1 cellular context compared by ENCODE assay signal in genomic region chr1:74508449-74508848, GRCh38.
TF ChIP-seq lines count a peak whose summit lies in the region.

No MANE protein-coding gene starts in this region.

TF ChIP-seq in GM12878, 131 proteins besides CTCF, POLR2A, EP300 and RAD21:
- TF ChIP-seq CHD4 (IDR thresholded peaks at IDR 0.05) (no peak), NR2C2 (IDR thresholded peaks at IDR 0.05; ENCODE audit: borderline replicate concordance, control insufficient read depth, insufficient read length, low read depth) (no peak), CBX3 (IDR thresholded peaks at IDR 0.05; ENCODE audit: borderline replicate concordance, low read depth) (no peak), NBN (IDR thresholded peaks at IDR 0.05) (no peak), MAX (IDR thresholded peaks at IDR 0.05; ENCODE audit: low read depth, low read length) (no peak), SMC3 (IDR thresholded peaks at IDR 0.05; ENCODE audit: borderline replicate concordance, low read length) (no peak), TCF7 (IDR thresholded peaks at IDR 0.05; ENCODE audit: borderline replicate concordance) (no peak), NFXL1 (IDR thresholded peaks at IDR 0.05; ENCODE audit: borderline replicate concordance) (no peak), ATF3 (IDR thresholded peaks at IDR 0.05; ENCODE audit: borderline replicate concordance, extremely low read depth, low read depth, low read length) (no peak), NKRF (conservative IDR thresholded peaks at IDR 0.05) (no peak), TBL1XR1 (IDR thresholded peaks at IDR 0.05; ENCODE audit: low read depth, low read length) (no peak), DPF2 (IDR thresholded peaks at IDR 0.05) (no peak), ZBTB40 (IDR thresholded peaks at IDR 0.05; ENCODE audit: borderline replicate concordance) (no peak), BCLAF1 (IDR thresholded peaks at IDR 0.05) (no peak), SPI1 (IDR thresholded peaks at IDR 0.05; ENCODE audit: borderline replicate concordance, insufficient read depth, low read depth, low read length) (no peak), CBFB (IDR thresholded peaks at IDR 0.05; ENCODE audit: low read depth) (no peak), HSF1 (IDR thresholded peaks at IDR 0.05; ENCODE audit: low read depth, low read length) (no peak)
